In genomic region chr2:70878542-70878941, GRCh38 we compare ENCODE assay signal across 5 cellular contexts. TPM values are rescaled to one million over a fixed set of nuclear protein-coding genes. Genes with fewer than 3 reads are reported as not detected.
"Had no signal": no experiment of that assay in that cellular context is flagged by ENCODE, and none has a peak within 500 bp of the region (broad histone marks: within the 10 kb centered on the region; RNA-seq: fewer than 3 reads in every experiment).

No MANE protein-coding gene starts in this region.

RNA-seq across cellular contexts. Expression of gene VAX2, which starts 21.8 kb away (rescaled TPM):
- total RNA-seq: H7 had no signal

RNA-seq across cellular contexts. Expression of gene CD207, which starts 42.9 kb away (rescaled TPM):
- total RNA-seq: GM23248, H4, H7, HT-29, IMR-90 had no signal
- polyA plus RNA-seq: GM23248, IMR-90 had no signal

RNA-seq across cellular contexts. Expression of gene ATP6V1B1, which starts 57.2 kb away (rescaled TPM):
- total RNA-seq: GM23248, IMR-90 had no signal

RNA-seq across cellular contexts. Expression of gene CLEC4F, which starts 58.1 kb away (rescaled TPM):
- total RNA-seq: GM23248, H4, H7, HT-29, IMR-90 had no signal
- polyA plus RNA-seq: GM23248, IMR-90 had no signal
